Comparison of ENCODE assay signal across 29 cellular contexts in genomic region chr1:195328102-195328501, GRCh38.
DNase-seq lines count a peak whose midpoint lies in the region; ATAC-seq and TF ChIP-seq lines count a peak whose summit lies in the region.
"Had no signal": no experiment of that assay in that cellular context is flagged by ENCODE, and none has a peak within 500 bp of the region (broad histone marks: within the 10 kb centered on the region; RNA-seq: fewer than 3 reads in every experiment).

No MANE protein-coding gene starts in this region.

- DNase-seq in cardiac muscle cell (ENCODE audit: low read depth in 1 of 2, low spot score in 1 of 2) (no peak), left ventricle myocardium inferior (no peak), SKM-1 (lab: John Stamatoyannopoulos, UW; ENCODE audit: unreplicated experiment) (peak; percentile 37), left lung (no peak), transverse colon (no peak), WERI-Rb-1 (no peak), left cardiac atrium (no peak)
- DNase-seq: activated CD4-positive, CD25-positive, alpha-beta regulatory T cell; activated CD8-positive, alpha-beta memory T cell treated with anti-CD3 and anti-CD28 coated beads, Interleukin-2, amount 10 ng/mL, durations not matched to agents 7 days and 5 days; activated naive CD4-positive, alpha-beta T cell; activated T-cell treated with anti-CD3 and anti-CD28 coated beads, Interleukin-2, amount 50 U/mL, for 72 hours; adrenal gland; body of pancreas; CD4-positive, alpha-beta T cell; head of caudate nucleus; mesenchymal stem cell; MV-4-11; NCI-H1694; Peyer's patch; SHP77 treated with DMSO at 0.1 percent for 48 hours; sigmoid colon; stimulated activated CD4-positive, alpha-beta T cell treated with anti-CD3 and anti-CD28 coated beads, Interleukin-4, amount 100 ng/mL, for 24 hours; substantia nigra had no signal

- no peaks in the 10 kb centered on the region for H3K9me3 ChIP-seq in cardiac muscle cell (ENCODE audit: low read depth)
- no peaks in the 10 kb centered on the region for H3K9me3 ChIP-seq in left ventricle myocardium inferior (replicated peaks)
- peaks cover 0 to 3% of the 10 kb centered on the region in 2 donors for H3K9me3 ChIP-seq in left lung
- no peaks in the 10 kb centered on the region for H3K9me3 ChIP-seq in transverse colon
- no peaks in the 10 kb centered on the region for H3K9me3 ChIP-seq in WERI-Rb-1 (ENCODE audit: severe bottlenecking)
- H3K9me3 ChIP-seq: adrenal gland, body of pancreas, neutrophil, Peyer's patch, sigmoid colon, vagina had no signal

- peaks cover 29% of the 10 kb centered on the region for H3K4me1 ChIP-seq in cardiac muscle cell (ENCODE audit: low read depth)
- H3K4me1 ChIP-seq in left ventricle myocardium inferior = no peaks in the 10 kb centered on the region
- H3K4me1 ChIP-seq in left lung = no peaks in the 10 kb centered on the region
- H3K4me1 ChIP-seq in transverse colon = no peaks in the 10 kb centered on the region
- H3K4me1 ChIP-seq: adrenal gland, body of pancreas, Peyer's patch, vagina had no signal

- no peak for TF ChIP-seq EP300 in transverse colon (IDR thresholded peaks at IDR 0.05; ENCODE audit: low read depth)

- in situ Hi-C loops in transverse colon (cut with MboI; ENCODE audit: low pct_ligation_motif_present in 1 of 4, low pct_unique_long_range_greater_than_20kb in 1 of 4, low sequenced_read_pairs in 3 of 4) = no loop called here

- 50 to 51% methylated on average over 1 to 2 of the region's 2 CpGs for WGBS in transverse colon (ENCODE audit: low coverage in 1 of 2), 2 donors

- no peak for TF ChIP-seq POLR2A in transverse colon (IDR thresholded peaks at IDR 0.05)

- ATAC-seq in left lung (peak; percentile 64), HG03342 (IDR thresholded peaks at IDR 0.05; ENCODE audit: unreplicated experiment) (no peak), left cardiac atrium (no peak)
- ATAC-seq: activated CD8-positive, alpha-beta memory T cell treated with anti-CD3 and anti-CD28 coated beads, Interleukin-2, amount 10 ng/mL, durations not matched to agents 7 days and 5 days; activated T-cell treated with anti-CD3 and anti-CD28 coated beads, Interleukin-2, amount 50 U/mL, for 72 hours; body of pancreas; stimulated activated effector memory CD8-positive, alpha-beta T cell treated with anti-CD3 and anti-CD28 coated beads, Interleukin-12 subunit alpha, Interleukin-12 subunit beta, amount 100 ng/mL, for 72 hours had no signal

- H3K4me3 ChIP-seq in cardiac muscle cell = no peak overlapping the region
- no peak overlapping the region for H3K4me3 ChIP-seq in left ventricle myocardium inferior
- H3K4me3 ChIP-seq in left lung = no peak overlapping the region
- no peak overlapping the region for H3K4me3 ChIP-seq in transverse colon
- no peak overlapping the region for H3K4me3 ChIP-seq in WERI-Rb-1 (ENCODE audit: low read depth, low read length)
- H3K4me3 ChIP-seq: adrenal gland, body of pancreas, Peyer's patch, sigmoid colon, vagina had no signal

- intact Hi-C loops in left ventricle myocardium inferior (cut with micrococcal nuclease) = no loop called here
- intact Hi-C loops in left lung (cut with DNase I) = no loop called here
- intact Hi-C loops in transverse colon (cut with DNase I; ENCODE audit: low total_unique reads) = no loop called here
- intact Hi-C loops in left cardiac atrium (cut with DNase I) = no loop called here

- H3K27me3 ChIP-seq in cardiac muscle cell = no peaks in the 10 kb centered on the region
- no peaks in the 10 kb centered on the region for H3K27me3 ChIP-seq in left ventricle myocardium inferior (ENCODE audit: low read depth)
- H3K27me3 ChIP-seq in left lung = no peaks in the 10 kb centered on the region
- H3K27me3 ChIP-seq in transverse colon = no peaks in the 10 kb centered on the region
- no peaks in the 10 kb centered on the region for H3K27me3 ChIP-seq in WERI-Rb-1 (ENCODE audit: insufficient read depth, low read depth, severe bottlenecking)
- H3K27me3 ChIP-seq: adrenal gland, body of pancreas, neutrophil, Peyer's patch, sigmoid colon, vagina had no signal

- peak overlapping the region; percentile 85 for H3K27ac ChIP-seq in cardiac muscle cell
- no peak overlapping the region for H3K27ac ChIP-seq in left ventricle myocardium inferior (replicated peaks)
- no peak overlapping the region for H3K27ac ChIP-seq in left lung
- no peak overlapping the region for H3K27ac ChIP-seq in transverse colon
- no peak overlapping the region for H3K27ac ChIP-seq in WERI-Rb-1
- H3K27ac ChIP-seq: adrenal gland, body of pancreas, epithelial cell of prostate, KMS-11, neutrophil, Peyer's patch, sigmoid colon, vagina had no signal

- H3K36me3 ChIP-seq in cardiac muscle cell (no peaks in the 10 kb centered on the region), left ventricle myocardium inferior (no peaks in the 10 kb centered on the region), left lung (no peaks in the 10 kb centered on the region), transverse colon (no peaks in the 10 kb centered on the region), WERI-Rb-1 (no peaks in the 10 kb centered on the region)
- H3K36me3 ChIP-seq: adrenal gland, neutrophil, Peyer's patch, sigmoid colon, vagina had no signal

- no peak for TF ChIP-seq CTCF in cardiac muscle cell (IDR thresholded peaks at IDR 0.05; ENCODE audit: low read depth, low read length)
- TF ChIP-seq CTCF in left ventricle myocardium inferior (IDR thresholded peaks at IDR 0.05; ENCODE audit: borderline replicate concordance) = no peak
- no peak for TF ChIP-seq CTCF in left lung (IDR thresholded peaks at IDR 0.05)
- TF ChIP-seq CTCF in transverse colon (IDR thresholded peaks at IDR 0.05) = no peak
- TF ChIP-seq CTCF in WERI-Rb-1 (IDR thresholded peaks at IDR 0.05; ENCODE audit: low read depth, low read length) = no peak
